20 cellular contexts compared by ENCODE assay signal in the genomic region with DNA sequence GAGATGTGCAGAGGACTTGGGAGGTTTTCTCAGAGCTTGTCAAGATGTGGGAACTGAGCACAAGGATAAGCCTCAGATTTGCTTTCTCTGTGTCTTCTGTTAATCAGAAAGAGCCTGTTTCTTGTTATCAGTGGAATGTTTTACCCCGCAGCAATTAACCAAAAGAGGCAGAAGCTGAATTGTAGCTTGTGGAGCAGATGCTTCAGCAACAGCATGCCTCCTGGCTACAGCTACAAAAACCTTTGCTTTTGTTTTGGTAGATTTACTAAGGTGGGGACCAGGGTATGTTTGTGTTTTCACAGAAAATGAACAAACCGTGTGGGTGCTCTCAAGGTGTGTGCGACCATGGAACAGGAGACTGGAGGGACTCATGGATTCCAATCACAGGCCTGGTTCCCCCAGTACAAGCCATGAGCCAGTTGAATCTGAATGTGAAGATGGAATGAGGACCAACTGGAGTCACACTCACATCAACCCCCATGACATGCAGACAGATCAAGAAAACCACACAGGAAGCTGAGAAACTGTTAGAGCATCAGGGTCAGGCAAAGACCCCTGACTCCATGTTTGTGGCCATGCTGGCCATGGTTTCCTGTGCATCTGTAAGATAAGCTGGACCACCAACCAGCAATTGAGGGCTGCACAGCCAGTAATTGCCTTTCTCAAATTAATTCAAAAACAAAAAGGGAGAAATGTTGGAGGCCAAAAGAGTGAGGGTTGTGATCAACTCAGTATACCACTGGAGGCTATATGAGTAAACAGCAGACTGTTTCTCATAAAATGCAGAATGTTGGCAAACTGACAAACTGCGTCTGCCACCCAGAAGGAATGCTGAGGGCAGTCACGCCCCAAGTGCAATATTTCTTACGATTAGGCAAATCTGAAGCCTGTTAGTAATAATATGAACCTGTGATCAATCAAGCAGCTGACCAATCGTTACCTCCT. TPM values are rescaled to one million over a fixed set of nuclear protein-coding genes. Genes with fewer than 3 reads are reported as not detected.
DNase-seq lines count a peak whose midpoint lies in the region; ATAC-seq lines count a peak whose summit lies in the region.
"Had no signal": no experiment of that assay in that cellular context is flagged by ENCODE, and none has a peak within 500 bp of the region (broad histone marks: within the 10 kb centered on the region; RNA-seq: fewer than 3 reads in every experiment).

No MANE protein-coding gene starts in this region.

- peak; percentile 28 for ATAC-seq in stimulated activated effector memory CD8-positive, alpha-beta T cell treated with anti-CD3 and anti-CD28 coated beads, Interleukin-12 subunit alpha, Interleukin-12 subunit beta, amount 100 ng/mL, for 72 hours
- ATAC-seq: upper lobe of right lung had no signal

- H3K4me1 Mint-ChIP-seq in activated CD4-positive, alpha-beta T cell treated with anti-CD3 and anti-CD28 coated beads, Interleukin-2, amount 10 ng/mL, durations not matched to agents 24 days and 14 days: no peaks in the 10 kb centered on the region
- H3K4me1 Mint-ChIP-seq in stimulated activated effector memory CD8-positive, alpha-beta T cell treated with anti-CD3 and anti-CD28 coated beads, Interleukin-12 subunit alpha, Interleukin-12 subunit beta, amount 100 ng/mL, for 72 hours: peaks cover 6% of the 10 kb centered on the region
- no peaks in the 10 kb centered on the region for H3K4me1 Mint-ChIP-seq in activated T-helper 2 cell treated with anti-CD3 and anti-CD28 coated beads, Interferon-gamma antibody, Interleukin-2, Interleukin-4, amounts not matched to agents 10 μg/mL and 5 μg/mL and 100 μg/mL, durations not matched to agents 14 hours and 24 hours and 36 hours (ENCODE audit: low read depth)

- H3K4me3 Mint-ChIP-seq in activated CD4-positive, alpha-beta T cell treated with anti-CD3 and anti-CD28 coated beads, Interleukin-2, amount 10 ng/mL, durations not matched to agents 24 days and 14 days: no peak overlapping the region
- H3K4me3 Mint-ChIP-seq in stimulated activated effector memory CD8-positive, alpha-beta T cell treated with anti-CD3 and anti-CD28 coated beads, Interleukin-12 subunit alpha, Interleukin-12 subunit beta, amount 100 ng/mL, for 72 hours: no peak overlapping the region
- no peak overlapping the region for H3K4me3 Mint-ChIP-seq in activated T-helper 2 cell treated with anti-CD3 and anti-CD28 coated beads, Interferon-gamma antibody, Interleukin-2, Interleukin-4, amounts not matched to agents 10 μg/mL and 5 μg/mL and 100 μg/mL, durations not matched to agents 14 hours and 24 hours and 36 hours (ENCODE audit: low read depth)
- H3K4me3 Mint-ChIP-seq: activated naive CD4-positive, alpha-beta T cell treated with anti-CD3 and anti-CD28 coated beads, Interleukin-2, amount 10 ng/mL, durations not matched to agents 7 days and 5 days; T-helper 1 cell treated with Interleukin-12 subunit alpha and Interleukin-12 subunit beta and Interleukin-4 antibody, amounts not matched to agents 30 μg/mL and 1 μg/mL, for 36 hours had no signal

- peaks cover 2% of the 10 kb centered on the region; the same call in 1 of the 2 replicates for H3K9me3 ChIP-seq in MG63
- H3K9me3 ChIP-seq: Caco-2, upper lobe of right lung had no signal

- H3K9me3 Mint-ChIP-seq in activated CD4-positive, alpha-beta T cell treated with anti-CD3 and anti-CD28 coated beads, Interleukin-2, amount 10 ng/mL, durations not matched to agents 24 days and 14 days: no peaks in the 10 kb centered on the region
- no peaks in the 10 kb centered on the region for H3K9me3 Mint-ChIP-seq in stimulated activated effector memory CD8-positive, alpha-beta T cell treated with anti-CD3 and anti-CD28 coated beads, Interleukin-12 subunit alpha, Interleukin-12 subunit beta, amount 100 ng/mL, for 72 hours
- no peaks in the 10 kb centered on the region for H3K9me3 Mint-ChIP-seq in activated T-helper 2 cell treated with anti-CD3 and anti-CD28 coated beads, Interferon-gamma antibody, Interleukin-2, Interleukin-4, amounts not matched to agents 10 μg/mL and 5 μg/mL and 100 μg/mL, durations not matched to agents 14 hours and 24 hours and 36 hours
- H3K9me3 Mint-ChIP-seq: activated naive CD4-positive, alpha-beta T cell treated with anti-CD3 and anti-CD28 coated beads, Interleukin-2, amount 10 ng/mL, durations not matched to agents 7 days and 5 days; T-helper 1 cell treated with Interleukin-12 subunit alpha and Interleukin-12 subunit beta and Interleukin-4 antibody, amounts not matched to agents 30 μg/mL and 1 μg/mL, for 36 hours had no signal

- H3K36me3 ChIP-seq in MG63: no peaks in the 10 kb centered on the region
- H3K36me3 ChIP-seq: brain microvascular endothelial cell, upper lobe of right lung had no signal

- H3K27me3 ChIP-seq in MG63: peaks cover 11% of the 10 kb centered on the region; the same call in 1 of the 2 replicates
- H3K27me3 ChIP-seq: brain microvascular endothelial cell, upper lobe of right lung had no signal

- H3K27ac Mint-ChIP-seq in activated CD4-positive, alpha-beta T cell treated with anti-CD3 and anti-CD28 coated beads, Interleukin-2, amount 10 ng/mL, durations not matched to agents 24 days and 14 days: no peak overlapping the region
- H3K27ac Mint-ChIP-seq in stimulated activated effector memory CD8-positive, alpha-beta T cell treated with anti-CD3 and anti-CD28 coated beads, Interleukin-12 subunit alpha, Interleukin-12 subunit beta, amount 100 ng/mL, for 72 hours: no peak overlapping the region
- no peak overlapping the region for H3K27ac Mint-ChIP-seq in activated T-helper 2 cell treated with anti-CD3 and anti-CD28 coated beads, Interferon-gamma antibody, Interleukin-2, Interleukin-4, amounts not matched to agents 10 μg/mL and 5 μg/mL and 100 μg/mL, durations not matched to agents 14 hours and 24 hours and 36 hours
- H3K27ac Mint-ChIP-seq: activated naive CD4-positive, alpha-beta T cell treated with anti-CD3 and anti-CD28 coated beads, Interleukin-2, amount 10 ng/mL, durations not matched to agents 7 days and 5 days; T-helper 1 cell treated with Interleukin-12 subunit alpha and Interleukin-12 subunit beta and Interleukin-4 antibody, amounts not matched to agents 30 μg/mL and 1 μg/mL, for 36 hours had no signal

- H3K27me3 Mint-ChIP-seq in activated CD4-positive, alpha-beta T cell treated with anti-CD3 and anti-CD28 coated beads, Interleukin-2, amount 10 ng/mL, durations not matched to agents 24 days and 14 days: peaks cover 21% of the 10 kb centered on the region
- peaks cover 19% of the 10 kb centered on the region for H3K27me3 Mint-ChIP-seq in activated T-helper 2 cell treated with anti-CD3 and anti-CD28 coated beads, Interferon-gamma antibody, Interleukin-2, Interleukin-4, amounts not matched to agents 10 μg/mL and 5 μg/mL and 100 μg/mL, durations not matched to agents 14 hours and 24 hours and 36 hours (ENCODE audit: low read depth)

- peak; percentile 45 for DNase-seq in activated CD4-positive, alpha-beta T cell treated with anti-CD3 and anti-CD28 coated beads, Interleukin-2, amount 10 ng/mL, durations not matched to agents 24 days and 14 days
- no peak for DNase-seq in activated CD4-positive, alpha-beta T cell treated with anti-CD3 and anti-CD28 coated beads, Interleukin-2, amount 50 U/mL, for 48 hours
- peak; percentile 38 for DNase-seq in MG63
- DNase-seq in dedifferentiated amniotic fluid mesenchymal stem cell (ENCODE audit: extremely low spot score): peak; percentile 46
- no peak for DNase-seq in stimulated activated effector memory CD8-positive, alpha-beta T cell treated with anti-CD3 and anti-CD28 coated beads, Interleukin-12 subunit alpha, Interleukin-12 subunit beta, amount 100 ng/mL, for 72 hours (ENCODE audit: low spot score in 2 of 2)
- DNase-seq in NCI-H146 treated with DMSO at 0.1 percent for 48 hours (lab: John Stamatoyannopoulos, UW; ENCODE audit: unreplicated experiment): no peak
- DNase-seq in NCI-H1436 treated with DMSO at 0.1 percent for 48 hours (lab: John Stamatoyannopoulos, UW): no peak
- no peak for DNase-seq in activated T-helper 2 cell treated with anti-CD3 and anti-CD28 coated beads, Interferon-gamma antibody, Interleukin-2, Interleukin-4, amounts not matched to agents 10 μg/mL and 5 μg/mL and 100 μg/mL, durations not matched to agents 14 hours and 24 hours and 36 hours (ENCODE audit: low spot score)
- DNase-seq: activated CD4-positive, CD25-positive, alpha-beta regulatory T cell; activated CD8-positive, alpha-beta memory T cell treated with anti-CD3 and anti-CD28 coated beads, Interleukin-2, amount 50 U/mL, for 4 hours; activated naive CD4-positive, alpha-beta T cell treated with anti-CD3 and anti-CD28 coated beads, Interleukin-2, amount 10 ng/mL, durations not matched to agents 7 days and 5 days; brain microvascular endothelial cell; Caco-2; dorsolateral prefrontal cortex; NCI-H2107; NCI-H69; stimulated activated naive CD4-positive, alpha-beta T cell; upper lobe of right lung had no signal

- no peak overlapping the region for H3K4me3 ChIP-seq in MG63
- H3K4me3 ChIP-seq: dorsolateral prefrontal cortex, upper lobe of right lung had no signal

- H3K36me3 Mint-ChIP-seq in activated CD4-positive, alpha-beta T cell treated with anti-CD3 and anti-CD28 coated beads, Interleukin-2, amount 10 ng/mL, durations not matched to agents 24 days and 14 days (ENCODE audit: low read depth): no peaks in the 10 kb centered on the region
- H3K36me3 Mint-ChIP-seq in stimulated activated effector memory CD8-positive, alpha-beta T cell treated with anti-CD3 and anti-CD28 coated beads, Interleukin-12 subunit alpha, Interleukin-12 subunit beta, amount 100 ng/mL, for 72 hours: no peaks in the 10 kb centered on the region
- H3K36me3 Mint-ChIP-seq in activated T-helper 2 cell treated with anti-CD3 and anti-CD28 coated beads, Interferon-gamma antibody, Interleukin-2, Interleukin-4, amounts not matched to agents 10 μg/mL and 5 μg/mL and 100 μg/mL, durations not matched to agents 14 hours and 24 hours and 36 hours (ENCODE audit: low read depth): no peaks in the 10 kb centered on the region
- H3K36me3 Mint-ChIP-seq: activated naive CD4-positive, alpha-beta T cell treated with anti-CD3 and anti-CD28 coated beads, Interleukin-2, amount 10 ng/mL, durations not matched to agents 7 days and 5 days had no signal

- intact Hi-C loops in activated CD4-positive, alpha-beta T cell treated with anti-CD3 and anti-CD28 coated beads, Interleukin-2, amount 10 ng/mL, durations not matched to agents 24 days and 14 days (cut with micrococcal nuclease): no loop called here
- intact Hi-C loops in activated T-helper 2 cell treated with anti-CD3 and anti-CD28 coated beads, Interferon-gamma antibody, Interleukin-2, Interleukin-4, amounts not matched to agents 10 μg/mL and 5 μg/mL and 100 μg/mL, durations not matched to agents 14 hours and 24 hours and 36 hours (cut with micrococcal nuclease): no loop called here

RNA-seq across cellular contexts. Expression of a gene that starts 6.8 kb away (rescaled TPM):
- total RNA-seq in activated CD4-positive, alpha-beta T cell treated with anti-CD3 and anti-CD28 coated beads, Interleukin-2, amount 10 ng/mL, durations not matched to agents 24 days and 14 days: not detected in 2 replicates
- not detected in 2 replicates for total RNA-seq in MG63 (2014; rRNA removed; shearing (Covaris generic); ENCODE audit: low replicate concordance)
- total RNA-seq in activated T-helper 2 cell treated with anti-CD3 and anti-CD28 coated beads, Interferon-gamma antibody, Interleukin-2, Interleukin-4, amounts not matched to agents 10 μg/mL and 5 μg/mL and 100 μg/mL, durations not matched to agents 14 hours and 24 hours and 36 hours: not detected in 2 replicates
- total RNA-seq: Caco-2, myocyte, upper lobe of right lung had no signal

Comparison
In these comparisons a context has a peak if more than half of its experiments do, and no peak if none do; other contexts are left out.
1. DNase-seq: peak in activated CD4-positive, alpha-beta T cell treated with anti-CD3 and anti-CD28 coated beads, Interleukin-2, amount 10 ng/mL, durations not matched to agents 24 days and 14 days (single experiment), MG63 (single experiment) and dedifferentiated amniotic fluid mesenchymal stem cell (single experiment); none in activated CD4-positive, alpha-beta T cell treated with anti-CD3 and anti-CD28 coated beads, Interleukin-2, amount 50 U/mL, for 48 hours (0 of 2), stimulated activated effector memory CD8-positive, alpha-beta T cell treated with anti-CD3 and anti-CD28 coated beads, Interleukin-12 subunit alpha, Interleukin-12 subunit beta, amount 100 ng/mL, for 72 hours (0 of 2), NCI-H146 treated with DMSO at 0.1 percent for 48 hours (single experiment), NCI-H1436 treated with DMSO at 0.1 percent for 48 hours (single experiment) and activated T-helper 2 cell treated with anti-CD3 and anti-CD28 coated beads, Interferon-gamma antibody, Interleukin-2, Interleukin-4, amounts not matched to agents 10 μg/mL and 5 μg/mL and 100 μg/mL, durations not matched to agents 14 hours and 24 hours and 36 hours (single experiment).